2 cellular contexts compared by ENCODE assay signal in the genomic region with DNA sequence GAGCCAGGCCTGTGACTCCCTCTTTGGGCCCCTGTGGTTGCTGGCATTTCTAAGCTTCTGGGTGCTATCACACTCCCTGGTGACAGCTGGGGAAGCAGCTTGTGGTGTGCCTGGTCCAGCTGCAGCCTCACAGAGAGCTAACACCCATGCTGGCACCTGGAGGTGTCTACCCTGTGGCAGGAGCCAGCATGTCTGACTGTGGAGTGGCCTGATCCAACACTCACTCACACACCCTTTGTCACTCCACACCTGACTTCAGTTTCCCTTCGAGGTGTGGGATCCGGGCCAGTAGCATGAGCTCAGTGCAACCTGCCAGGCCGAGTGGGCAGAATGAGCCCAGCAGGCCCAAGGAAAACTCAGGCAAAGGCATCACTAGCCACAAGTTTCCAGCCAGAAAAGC.
TF ChIP-seq lines count a peak whose summit lies in the region.

No MANE protein-coding gene starts in this region.

TF ChIP-seq in H1, 55 proteins besides CTCF, POLR2A, EP300 and RAD21 (continued from another document):
- TF ChIP-seq BCL11A (IDR thresholded peaks at IDR 0.05; ENCODE audit: low read depth in 2 of 2, low read length in 2 of 2) (no peak), MAFK (IDR thresholded peaks at IDR 0.05; ENCODE audit: low read depth, low read length) (no peak), RNF2 (IDR thresholded peaks at IDR 0.05; ENCODE audit: borderline replicate concordance, low read depth, low read length, missing control alignments, poor library complexity, severe bottlenecking) (no peak), MAX (IDR thresholded peaks at IDR 0.05) (no peak), SRF (IDR thresholded peaks at IDR 0.05; ENCODE audit: low read depth, low read length) (no peak), SUZ12 (IDR thresholded peaks at IDR 0.05; ENCODE audit: low read length) (no peak), BRCA1 (IDR thresholded peaks at IDR 0.05; ENCODE audit: low read depth, low read length) (no peak)

TF ChIP-seq in HepG2, 621 proteins besides CTCF, POLR2A, EP300 and RAD21 (continued from another document):
- TF ChIP-seq, protein P1, sequence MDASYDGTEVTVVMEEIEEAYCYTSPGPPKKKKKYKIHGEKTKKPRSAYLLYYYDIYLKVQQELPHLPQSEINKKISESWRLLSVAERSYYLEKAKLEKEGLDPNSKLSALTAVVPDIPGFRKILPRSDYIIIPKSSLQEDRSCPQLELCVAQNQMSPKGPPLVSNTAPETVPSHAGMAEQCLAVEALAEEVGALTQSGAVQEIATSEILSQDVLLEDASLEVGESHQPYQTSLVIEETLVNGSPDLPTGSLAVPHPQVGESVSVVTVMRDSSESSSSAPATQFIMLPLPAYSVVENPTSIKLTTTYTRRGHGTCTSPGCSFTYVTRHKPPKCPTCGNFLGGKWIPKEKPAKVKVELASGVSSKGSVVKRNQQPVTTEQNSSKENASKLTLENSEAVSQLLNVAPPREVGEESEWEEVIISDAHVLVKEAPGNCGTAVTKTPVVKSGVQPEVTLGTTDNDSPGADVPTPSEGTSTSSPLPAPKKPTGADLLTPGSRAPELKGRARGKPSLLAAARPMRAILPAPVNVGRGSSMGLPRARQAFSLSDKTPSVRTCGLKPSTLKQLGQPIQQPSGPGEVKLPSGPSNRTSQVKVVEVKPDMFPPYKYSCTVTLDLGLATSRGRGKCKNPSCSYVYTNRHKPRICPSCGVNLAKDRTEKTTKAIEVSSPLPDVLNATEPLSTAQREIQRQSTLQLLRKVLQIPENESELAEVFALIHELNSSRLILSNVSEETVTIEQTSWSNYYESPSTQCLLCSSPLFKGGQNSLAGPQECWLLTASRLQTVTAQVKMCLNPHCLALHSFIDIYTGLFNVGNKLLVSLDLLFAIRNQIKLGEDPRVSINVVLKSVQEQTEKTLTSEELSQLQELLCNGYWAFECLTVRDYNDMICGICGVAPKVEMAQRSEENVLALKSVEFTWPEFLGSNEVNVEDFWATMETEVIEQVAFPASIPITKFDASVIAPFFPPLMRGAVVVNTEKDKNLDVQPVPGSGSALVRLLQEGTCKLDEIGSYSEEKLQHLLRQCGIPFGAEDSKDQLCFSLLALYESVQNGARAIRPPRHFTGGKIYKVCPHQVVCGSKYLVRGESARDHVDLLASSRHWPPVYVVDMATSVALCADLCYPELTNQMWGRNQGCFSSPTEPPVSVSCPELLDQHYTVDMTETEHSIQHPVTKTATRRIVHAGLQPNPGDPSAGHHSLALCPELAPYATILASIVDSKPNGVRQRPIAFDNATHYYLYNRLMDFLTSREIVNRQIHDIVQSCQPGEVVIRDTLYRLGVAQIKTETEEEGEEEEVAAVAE (CRISPR knock-in tag; IDR thresholded peaks at IDR 0.05; ENCODE audit: borderline replicate concordance) = no peak
- TF ChIP-seq DNMT1 (CRISPR knock-in tag; IDR thresholded peaks at IDR 0.05) = no peak
- TF ChIP-seq PAF1 (CRISPR knock-in tag; IDR thresholded peaks at IDR 0.05) = no peak
TF ChIP-seq in HepG2: peak in this region for 0.
